Comparison of ENCODE assay signal across 8 cellular contexts in genomic region chr19:10339380-10339960, GRCh38. TPM values are rescaled to one million over a fixed set of nuclear protein-coding genes. Genes with fewer than 3 reads are reported as not detected.
DNase-seq lines count a peak whose midpoint lies in the region; ATAC-seq and TF ChIP-seq lines count a peak whose summit lies in the region.

Gene ICAM3 (minus strand): TSS chr19:10339624. CDS start chr19:10339614, 10 bp downstream.

- DNase-seq in activated CD4-positive, alpha-beta T cell treated with anti-CD3 and anti-CD28 coated beads, Interleukin-2, amount 10 ng/mL, durations not matched to agents 24 days and 14 days = peak; percentile 91
- peak; percentile 90 for DNase-seq in cardiac septum (ENCODE audit: low spot score)
- DNase-seq in stimulated activated CD8-positive, alpha-beta memory T cell treated with anti-CD3 and anti-CD28 coated beads, Interleukin-15, amount 100 ng/mL, for 4 hours (ENCODE audit: low read depth in 2 of 2) = peak; percentile 27 to 30
- no peak for DNase-seq in ovary
- DNase-seq in EL = no peak

- TF ChIP-seq POLR2A in ovary (IDR thresholded peaks at IDR 0.05) = no peak

- intact Hi-C loops in activated CD4-positive, alpha-beta T cell treated with anti-CD3 and anti-CD28 coated beads, Interleukin-2, amount 10 ng/mL, durations not matched to agents 24 days and 14 days (cut with micrococcal nuclease) = loop anchor here (10.0 kb wide), 1 partner anchor 145 kb away; the partner anchor contains the start of gene DNMT1
- intact Hi-C loops in cardiac septum (cut with DNase I) = no loop called here
- intact Hi-C loops in ovary (cut with DNase I) = no loop called here

- no peaks in the 10 kb centered on the region for H3K36me3 ChIP-seq in ovary

- peaks cover 4% of the 10 kb centered on the region for H3K4me1 ChIP-seq in ovary (ENCODE audit: insufficient read depth)

- H3K36me3 Mint-ChIP-seq in activated CD4-positive, alpha-beta T cell treated with anti-CD3 and anti-CD28 coated beads, Interleukin-2, amount 10 ng/mL, durations not matched to agents 24 days and 14 days (ENCODE audit: low read depth) = peaks cover 10% of the 10 kb centered on the region

- 63 to 76% (median 64%) methylated on average over 14 of the region's 14 CpGs for WGBS in ovary, 3 donors

- H3K4me1 Mint-ChIP-seq in activated CD4-positive, alpha-beta T cell treated with anti-CD3 and anti-CD28 coated beads, Interleukin-2, amount 10 ng/mL, durations not matched to agents 24 days and 14 days = peaks cover 25% of the 10 kb centered on the region

- H3K27ac Mint-ChIP-seq in activated CD4-positive, alpha-beta T cell treated with anti-CD3 and anti-CD28 coated beads, Interleukin-2, amount 10 ng/mL, durations not matched to agents 24 days and 14 days = peak within 1 kb of the TSS; percentile 89

- no peak within 1 kb of the TSS for H3K4me3 ChIP-seq in ovary

- no peak for TF ChIP-seq EP300 in ovary (IDR thresholded peaks at IDR 0.05)

- H3K9me3 ChIP-seq in ovary = no peaks in the 10 kb centered on the region

- ATAC-seq in GM18498 (IDR thresholded peaks at IDR 0.05; ENCODE audit: unreplicated experiment) (peak; percentile 81), HG03432 (IDR thresholded peaks at IDR 0.05; ENCODE audit: unreplicated experiment) (peak; percentile 69), HG02973 (IDR thresholded peaks at IDR 0.05; ENCODE audit: unreplicated experiment) (no peak)

- no peak for TF ChIP-seq CTCF in ovary (IDR thresholded peaks at IDR 0.05)

- no peaks in the 10 kb centered on the region for H3K27me3 ChIP-seq in ovary

- H3K9me3 Mint-ChIP-seq in activated CD4-positive, alpha-beta T cell treated with anti-CD3 and anti-CD28 coated beads, Interleukin-2, amount 10 ng/mL, durations not matched to agents 24 days and 14 days = no peaks in the 10 kb centered on the region

- H3K27ac ChIP-seq in ovary = no peak within 1 kb of the TSS

- no peaks in the 10 kb centered on the region for H3K27me3 Mint-ChIP-seq in activated CD4-positive, alpha-beta T cell treated with anti-CD3 and anti-CD28 coated beads, Interleukin-2, amount 10 ng/mL, durations not matched to agents 24 days and 14 days

- peak within 1 kb of the TSS; percentile 88 for H3K4me3 Mint-ChIP-seq in activated CD4-positive, alpha-beta T cell treated with anti-CD3 and anti-CD28 coated beads, Interleukin-2, amount 10 ng/mL, durations not matched to agents 24 days and 14 days

RNA-seq across cellular contexts. Expression of gene ICAM3, which starts in this region (rescaled TPM):
- 104 and 108 TPM in 2 replicates for total RNA-seq in activated CD4-positive, alpha-beta T cell treated with anti-CD3 and anti-CD28 coated beads, Interleukin-2, amount 10 ng/mL, durations not matched to agents 24 days and 14 days
- 14.4 TPM for total RNA-seq in cardiac septum
- 10 to 100 TPM in 1 of 7 donors, 1 to 10 TPM in 6; 2.2 to 10.9 (median 3.6) TPM for total RNA-seq in ovary
- 1 to 10 TPM; 3.9 to 4.3 TPM for polyA plus RNA-seq in ovary

Comparison
In these comparisons a context has a peak if more than half of its experiments do, and no peak if none do; other contexts are left out.
1. DNase-seq: peak in activated CD4-positive, alpha-beta T cell treated with anti-CD3 and anti-CD28 coated beads, Interleukin-2, amount 10 ng/mL, durations not matched to agents 24 days and 14 days (single experiment), cardiac septum (single experiment) and stimulated activated CD8-positive, alpha-beta memory T cell treated with anti-CD3 and anti-CD28 coated beads, Interleukin-15, amount 100 ng/mL, for 4 hours (2 of 2); none in ovary (0 of 5) and EL (single experiment).